12 cellular contexts compared by ENCODE assay signal in genomic region chr5:147780924-147781530, GRCh38. TPM values are rescaled to one million over a fixed set of nuclear protein-coding genes. Genes with fewer than 3 reads are reported as not detected.
DNase-seq lines count a peak whose midpoint lies in the region; ATAC-seq and TF ChIP-seq lines count a peak whose summit lies in the region.
"Had no signal": no experiment of that assay in that cellular context is flagged by ENCODE, and none has a peak within 500 bp of the region (broad histone marks: within the 10 kb centered on the region; RNA-seq: fewer than 3 reads in every experiment).

No MANE protein-coding gene starts in this region.

- H3K27me3 Mint-ChIP-seq in T-helper 2 cell treated with Interferon-gamma antibody and Interleukin-4, amounts not matched to agents 5 μg/mL and 100 μg/mL, for 36 hours (ENCODE audit: low read depth), result peaks cover 5% of the 10 kb centered on the region
- H3K27me3 Mint-ChIP-seq in progenitor cell of endocrine pancreas, result no peaks in the 10 kb centered on the region
- no peaks in the 10 kb centered on the region for H3K27me3 Mint-ChIP-seq in stimulated activated memory B cell treated with anti-CD40 and anti-IgM and Interleukin-4, amounts not matched to agents 10 μg/mL and 1 μg/mL and 100 μg/mL, for 72 hours

- H3K4me3 ChIP-seq in ectodermal cell (ENCODE audit: insufficient read depth, low read depth, low read length), result peak overlapping the region; percentile 63
- H3K4me3 ChIP-seq: MG63 had no signal

- no peak for ATAC-seq in stimulated activated memory B cell treated with anti-CD40 and anti-IgM and Interleukin-4, amounts not matched to agents 10 μg/mL and 1 μg/mL and 100 μg/mL, for 72 hours

- no peak for TF ChIP-seq CTCF in progenitor cell of endocrine pancreas (IDR thresholded peaks at IDR 0.05; ENCODE audit: unreplicated experiment)

- peak overlapping the region; percentile 51 for H3K27ac Mint-ChIP-seq in T-helper 2 cell treated with Interferon-gamma antibody and Interleukin-4, amounts not matched to agents 5 μg/mL and 100 μg/mL, for 36 hours
- no peak overlapping the region for H3K27ac Mint-ChIP-seq in progenitor cell of endocrine pancreas
- H3K27ac Mint-ChIP-seq in stimulated activated memory B cell treated with anti-CD40 and anti-IgM and Interleukin-4, amounts not matched to agents 10 μg/mL and 1 μg/mL and 100 μg/mL, for 72 hours, result no peak overlapping the region

- H3K4me1 ChIP-seq in ectodermal cell (ENCODE audit: control insufficient read depth, insufficient read depth, low read length), result peaks cover 14% of the 10 kb centered on the region

- peaks cover 4% of the 10 kb centered on the region for H3K36me3 Mint-ChIP-seq in T-helper 2 cell treated with Interferon-gamma antibody and Interleukin-4, amounts not matched to agents 5 μg/mL and 100 μg/mL, for 36 hours (ENCODE audit: low read depth)
- H3K36me3 Mint-ChIP-seq in progenitor cell of endocrine pancreas (ENCODE audit: insufficient read depth), result no peaks in the 10 kb centered on the region
- H3K36me3 Mint-ChIP-seq in stimulated activated memory B cell treated with anti-CD40 and anti-IgM and Interleukin-4, amounts not matched to agents 10 μg/mL and 1 μg/mL and 100 μg/mL, for 72 hours, result no peaks in the 10 kb centered on the region

- H3K36me3 ChIP-seq in ectodermal cell (ENCODE audit: control insufficient read depth, insufficient read depth, low read length), result no peaks in the 10 kb centered on the region
- H3K36me3 ChIP-seq: MG63, sigmoid colon had no signal

- WGBS in ectodermal cell, 2 experiments, result 28 to 29% methylated on average over 5 of the region's 5 CpGs

- H3K9me3 ChIP-seq in ectodermal cell (ENCODE audit: control insufficient read depth, low read length), result no peaks in the 10 kb centered on the region
- H3K9me3 ChIP-seq: MG63, sigmoid colon had no signal

- peaks cover 24% of the 10 kb centered on the region for H3K4me1 Mint-ChIP-seq in T-helper 2 cell treated with Interferon-gamma antibody and Interleukin-4, amounts not matched to agents 5 μg/mL and 100 μg/mL, for 36 hours (ENCODE audit: low read depth)
- H3K4me1 Mint-ChIP-seq in progenitor cell of endocrine pancreas (ENCODE audit: low read depth), result peaks cover 10% of the 10 kb centered on the region
- no peaks in the 10 kb centered on the region for H3K4me1 Mint-ChIP-seq in stimulated activated memory B cell treated with anti-CD40 and anti-IgM and Interleukin-4, amounts not matched to agents 10 μg/mL and 1 μg/mL and 100 μg/mL, for 72 hours

- peak overlapping the region; percentile 92 for H3K4me3 Mint-ChIP-seq in T-helper 2 cell treated with Interferon-gamma antibody and Interleukin-4, amounts not matched to agents 5 μg/mL and 100 μg/mL, for 36 hours
- peak overlapping the region; percentile 25 for H3K4me3 Mint-ChIP-seq in progenitor cell of endocrine pancreas (ENCODE audit: low read depth)
- H3K4me3 Mint-ChIP-seq in stimulated activated memory B cell treated with anti-CD40 and anti-IgM and Interleukin-4, amounts not matched to agents 10 μg/mL and 1 μg/mL and 100 μg/mL, for 72 hours, result no peak overlapping the region

- H3K9me3 Mint-ChIP-seq in T-helper 2 cell treated with Interferon-gamma antibody and Interleukin-4, amounts not matched to agents 5 μg/mL and 100 μg/mL, for 36 hours, result peaks cover 10% of the 10 kb centered on the region
- H3K9me3 Mint-ChIP-seq in progenitor cell of endocrine pancreas (ENCODE audit: low read depth), result peaks cover 4% of the 10 kb centered on the region
- H3K9me3 Mint-ChIP-seq in stimulated activated memory B cell treated with anti-CD40 and anti-IgM and Interleukin-4, amounts not matched to agents 10 μg/mL and 1 μg/mL and 100 μg/mL, for 72 hours, result peaks cover 3% of the 10 kb centered on the region

- DNase-seq in T-helper 2 cell treated with Interferon-gamma antibody and Interleukin-4, amounts not matched to agents 5 μg/mL and 100 μg/mL, for 36 hours (ENCODE audit: low spot score), result no peak
- DNase-seq in T-helper 2 cell (no peak), NCI-H69 (lab: John Stamatoyannopoulos, UW) (peak; percentile 60), progenitor cell of endocrine pancreas (ENCODE audit: low spot score, unreplicated experiment) (no peak), NCI-H510A (lab: John Stamatoyannopoulos, UW) (no peak), HPDE6-E6E7 (ENCODE audit: extremely low spot score) (no peak)
- DNase-seq: activated effector memory CD4-positive, alpha-beta T cell treated with Interleukin-2 at 50 U/mL for 16 hours; effector memory CD4-positive, alpha-beta T cell; MG63; sigmoid colon had no signal

- H3K27ac ChIP-seq in ectodermal cell (ENCODE audit: insufficient read depth, low read depth, low read length, poor library complexity, severe bottlenecking), result no peak overlapping the region

- no peaks in the 10 kb centered on the region for H3K27me3 ChIP-seq in ectodermal cell (ENCODE audit: control insufficient read depth, insufficient read depth, low read length, poor library complexity, severe bottlenecking)
- H3K27me3 ChIP-seq: sigmoid colon had no signal

RNA-seq across cellular contexts. Expression of gene JAKMIP2, which starts 1.5 kb away (rescaled TPM):
- 19.5 TPM for polyA plus RNA-seq in ectodermal cell (2013, experiment 1 of 4)
- polyA plus RNA-seq in ectodermal cell (2013, experiment 2 of 4), result 16.7 TPM
- 13.0 TPM for polyA plus RNA-seq in ectodermal cell (2013, experiment 3 of 4)
- polyA plus RNA-seq in ectodermal cell (2013, experiment 4 of 4), result 15.8 TPM
- total RNA-seq in progenitor cell of endocrine pancreas, result 5.0 and 6.0 TPM in 2 replicates

RNA-seq across cellular contexts. Expression of gene SPINK1, which starts 50.4 kb away (rescaled TPM):
- 1.5 TPM for polyA plus RNA-seq in ectodermal cell (2013, experiment 1 of 4)
- 1.2 TPM for polyA plus RNA-seq in ectodermal cell (2013, experiment 2 of 4)
- not detected for polyA plus RNA-seq in ectodermal cell (2013, experiment 3 of 4)
- not detected for polyA plus RNA-seq in ectodermal cell (2013, experiment 4 of 4)
- total RNA-seq in progenitor cell of endocrine pancreas, result 3,409 and 3,546 TPM in 2 replicates
